Comparison of ENCODE assay signal across 18 cellular contexts in the genomic region with DNA sequence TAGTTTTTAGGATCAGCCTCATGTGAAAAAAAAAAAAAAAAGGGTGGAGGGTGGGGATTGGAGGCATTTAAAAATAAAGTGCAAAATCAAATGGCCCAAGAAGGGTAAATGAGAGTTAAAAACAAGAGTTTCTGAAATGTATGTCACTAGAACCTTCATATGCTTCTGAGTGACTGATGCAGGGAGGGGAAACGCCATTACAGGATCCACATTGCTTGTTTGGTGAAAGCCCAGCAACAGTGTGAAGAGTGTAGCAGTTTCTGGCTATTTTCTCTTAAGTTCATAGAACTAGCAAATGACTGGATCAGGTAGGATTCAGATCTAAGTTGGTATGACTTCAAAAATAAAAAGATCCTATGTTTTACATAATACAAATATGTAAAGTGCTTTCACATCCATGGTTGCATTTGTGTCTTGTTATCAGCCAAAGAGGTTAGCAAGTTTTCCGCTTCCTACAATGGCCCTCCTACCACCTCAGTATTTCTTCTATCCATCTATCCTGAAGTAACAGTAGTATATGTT. TPM values are rescaled to one million over a fixed set of nuclear protein-coding genes. Genes with fewer than 3 reads are reported as not detected.
DNase-seq lines count a peak whose midpoint lies in the region; ATAC-seq and TF ChIP-seq lines count a peak whose summit lies in the region.
"Had no signal": no experiment of that assay in that cellular context is flagged by ENCODE, and none has a peak within 500 bp of the region (broad histone marks: within the 10 kb centered on the region; RNA-seq: fewer than 3 reads in every experiment).

No MANE protein-coding gene starts in this region.

- H3K27me3 Mint-ChIP-seq in Calu3 (ENCODE audit: unreplicated experiment) (no peaks in the 10 kb centered on the region), nephron (ENCODE audit: low read depth) (peaks cover 6% of the 10 kb centered on the region)
- no peaks in the 10 kb centered on the region for H3K27me3 Mint-ChIP-seq in activated CD4-positive, alpha-beta T cell treated with anti-CD3 and anti-CD28 coated beads, Interleukin-2, amount 10 ng/mL, durations not matched to agents 7 days and 5 days

- H3K27ac Mint-ChIP-seq in Calu3 (ENCODE audit: unreplicated experiment): no peak overlapping the region
- H3K27ac Mint-ChIP-seq in nephron: peak overlapping the region in 1 of 3 experiments; percentile 18
- no peak overlapping the region for H3K27ac Mint-ChIP-seq in activated CD4-positive, alpha-beta T cell treated with anti-CD3 and anti-CD28 coated beads, Interleukin-2, amount 10 ng/mL, durations not matched to agents 7 days and 5 days
- H3K27ac Mint-ChIP-seq: activated CD8-positive, alpha-beta T cell treated with anti-CD3 and anti-CD28 coated beads, Interleukin-2, amount 10 ng/mL, durations not matched to agents 7 days and 5 days had no signal

- H3K36me3 Mint-ChIP-seq in Calu3 (ENCODE audit: insufficient read depth, unreplicated experiment): peaks cover 30% of the 10 kb centered on the region
- no peaks in the 10 kb centered on the region for H3K36me3 Mint-ChIP-seq in nephron (ENCODE audit: low read depth)
- no peaks in the 10 kb centered on the region for H3K36me3 Mint-ChIP-seq in activated CD4-positive, alpha-beta T cell treated with anti-CD3 and anti-CD28 coated beads, Interleukin-2, amount 10 ng/mL, durations not matched to agents 7 days and 5 days (ENCODE audit: low read depth)

- H3K4me3 Mint-ChIP-seq in Calu3 (ENCODE audit: low read depth, unreplicated experiment): no peak overlapping the region
- peak overlapping the region; percentile 92 to 98 (median 98) for H3K4me3 Mint-ChIP-seq in nephron
- no peak overlapping the region for H3K4me3 Mint-ChIP-seq in activated CD4-positive, alpha-beta T cell treated with anti-CD3 and anti-CD28 coated beads, Interleukin-2, amount 10 ng/mL, durations not matched to agents 7 days and 5 days
- H3K4me3 Mint-ChIP-seq: activated CD8-positive, alpha-beta T cell treated with anti-CD3 and anti-CD28 coated beads, Interleukin-2, amount 10 ng/mL, durations not matched to agents 7 days and 5 days had no signal

- no peaks in the 10 kb centered on the region for H3K27me3 ChIP-seq in breast epithelium
- H3K27me3 ChIP-seq: adrenal gland had no signal

- peak; percentile 24 for DNase-seq in Ammon's horn (ENCODE audit: low spot score)
- no peak for DNase-seq in Calu3
- DNase-seq in breast epithelium (ENCODE audit: low spot score in 2 of 2): no peak
- DNase-seq in dedifferentiated amniotic fluid mesenchymal stem cell (ENCODE audit: extremely low spot score): no peak
- no peak for DNase-seq in activated CD4-positive, alpha-beta T cell treated with anti-CD3 and anti-CD28 coated beads, Interleukin-2, amount 10 ng/mL, durations not matched to agents 7 days and 5 days
- no peak for DNase-seq in GM19238 (ENCODE audit: insufficient read length, low spot score)
- DNase-seq: activated CD8-positive, alpha-beta T cell treated with anti-CD3 and anti-CD28 coated beads, Interleukin-2, amount 10 ng/mL, durations not matched to agents 7 days and 5 days; adrenal gland; DMS 273 treated with DMSO at 0.1 percent for 48 hours; NCI-H1048; NCI-H2081; NCI-H524 treated with DMSO at 0.1 percent for 48 hours; stimulated activated CD4-positive, alpha-beta T cell treated with anti-CD3 and anti-CD28 coated beads, Interleukin-2, amount 100 ng/mL, for 48 hours; SW 1271 had no signal

- peak overlapping the region in 1 of 2 donors; percentile 62 for H3K27ac ChIP-seq in breast epithelium
- H3K27ac ChIP-seq: thoracic aorta had no signal

- no peaks in the 10 kb centered on the region for H3K9me3 ChIP-seq in breast epithelium
- H3K9me3 ChIP-seq: adrenal gland, thoracic aorta had no signal

- TF ChIP-seq CTCF in Calu3 (IDR thresholded peaks at IDR 0.05; ENCODE audit: unreplicated experiment): no peak
- TF ChIP-seq CTCF in breast epithelium (IDR thresholded peaks at IDR 0.05): no peak
- TF ChIP-seq CTCF in nephron (IDR thresholded peaks at IDR 0.05; ENCODE audit: unreplicated experiment in 3 of 3): no peak

- CTCF ChIA-PET in Calu3 (lab: Charles Lee): interaction anchor here (0.9 kb wide), 1 partner anchor 11 kb away, joined by 3 read pairs; no protein-coding TSS in a partner anchor
- CTCF ChIA-PET in activated CD4-positive, alpha-beta T cell treated with anti-CD3 and anti-CD28 coated beads, Interleukin-2, amount 10 ng/mL, durations not matched to agents 7 days and 5 days (lab: Charles Lee): no interaction called here

- peaks cover 43% of the 10 kb centered on the region for H3K4me1 Mint-ChIP-seq in Calu3 (ENCODE audit: low read depth, unreplicated experiment)
- peaks cover 49% of the 10 kb centered on the region for H3K4me1 Mint-ChIP-seq in nephron
- peaks cover 35% of the 10 kb centered on the region for H3K4me1 Mint-ChIP-seq in activated CD4-positive, alpha-beta T cell treated with anti-CD3 and anti-CD28 coated beads, Interleukin-2, amount 10 ng/mL, durations not matched to agents 7 days and 5 days

- H3K4me3 ChIP-seq in breast epithelium: peak overlapping the region in 2 of 3 donors; percentile 83 to 99
- H3K4me3 ChIP-seq: adrenal gland, thoracic aorta had no signal

- POLR2A ChIA-PET in activated CD4-positive, alpha-beta T cell treated with anti-CD3 and anti-CD28 coated beads, Interleukin-2, amount 10 ng/mL, durations not matched to agents 7 days and 5 days (lab: Charles Lee): no interaction called here

- TF ChIP-seq POLR2A in breast epithelium (IDR thresholded peaks at IDR 0.05): no peak

- intact Hi-C loops in Calu3 (cut with micrococcal nuclease; ENCODE audit: unreplicated experiment) (no loop called here), breast epithelium (cut with DNase I; ENCODE audit: low total_unique reads) (loop anchor here (2.0 kb wide), 1 partner anchor 56 kb away; no protein-coding TSS in a partner anchor)

- BruUV-seq in Calu3 (replicated peaks; lab: Mats Ljungman, UMichigan): TSS peak; percentile 10

- H3K9me3 Mint-ChIP-seq in Calu3 (ENCODE audit: low read depth, unreplicated experiment) (no peaks in the 10 kb centered on the region), nephron (no peaks in the 10 kb centered on the region)
- no peaks in the 10 kb centered on the region for H3K9me3 Mint-ChIP-seq in activated CD4-positive, alpha-beta T cell treated with anti-CD3 and anti-CD28 coated beads, Interleukin-2, amount 10 ng/mL, durations not matched to agents 7 days and 5 days

- H3K4me1 ChIP-seq in breast epithelium: peaks cover 0 to 3% of the 10 kb centered on the region in 2 donors

- no peak for ATAC-seq in HG03175 (IDR thresholded peaks at IDR 0.05; ENCODE audit: unreplicated experiment)
- ATAC-seq: activated CD8-positive, alpha-beta T cell treated with anti-CD3 and anti-CD28 coated beads, Interleukin-2, amount 10 ng/mL, durations not matched to agents 7 days and 5 days had no signal

- H3K36me3 ChIP-seq in breast epithelium: no peaks in the 10 kb centered on the region
- H3K36me3 ChIP-seq: adrenal gland, thoracic aorta had no signal

RNA-seq across cellular contexts. Expression of a gene that starts 2.9 kb away (rescaled TPM):
- total RNA-seq in Calu3 (2022) (45.5 and 49.2 TPM in 2 replicates), breast epithelium (100 to 1,000 TPM; 148 to 334 (median 278) TPM)
- total RNA-seq in activated CD4-positive, alpha-beta T cell treated with anti-CD3 and anti-CD28 coated beads, Interleukin-2, amount 10 ng/mL, durations not matched to agents 7 days and 5 days: 10 to 100 TPM in 1 of 2 experiments, 1 to 10 TPM in 1; 9.5 to 11.8 TPM

RNA-seq across cellular contexts. Expression of a gene that starts 38.9 kb away (rescaled TPM):
- total RNA-seq in Calu3 (2022) (0.12 TPM in 1 of 2 replicates, not detected in the other), breast epithelium (under 1 TPM in 2 of 3 donors, not detected in 1; 0.16 to 0.33 TPM)
- under 1 TPM; 0.35 to 0.75 TPM for total RNA-seq in activated CD4-positive, alpha-beta T cell treated with anti-CD3 and anti-CD28 coated beads, Interleukin-2, amount 10 ng/mL, durations not matched to agents 7 days and 5 days
- total RNA-seq: RPMI7951, thoracic aorta had no signal

Comparison
In these comparisons a context has a peak if more than half of its experiments do, and no peak if none do; other contexts are left out.
1. H3K4me3 Mint-ChIP-seq: peak in nephron (3 of 3); none in Calu3 (single experiment) and activated CD4-positive, alpha-beta T cell treated with anti-CD3 and anti-CD28 coated beads, Interleukin-2, amount 10 ng/mL, durations not matched to agents 7 days and 5 days (single experiment).